Comparison of ENCODE assay signal across 18 cellular contexts in genomic region chr12:27367078-27367477, GRCh38.
"Had no signal": no experiment of that assay in that cellular context is flagged by ENCODE, and none has a peak within 500 bp of the region (broad histone marks: within the 10 kb centered on the region; RNA-seq: fewer than 3 reads in every experiment).

No MANE protein-coding gene starts in this region.

- H3K4me3 ChIP-seq: breast epithelium, left lung, right atrium auricular region, skin epidermis, tibial nerve, uterus had no signal

- H3K4me1 ChIP-seq: breast epithelium, left lung, right atrium auricular region, tibial nerve, uterus had no signal

- H3K9me3 ChIP-seq: breast epithelium, right atrium auricular region, tibial nerve, uterus had no signal

- H3K36me3 ChIP-seq: breast epithelium, right atrium auricular region, tibial nerve, uterus had no signal

- H3K27me3 ChIP-seq: breast epithelium, left lung, right atrium auricular region, tibial nerve, uterus had no signal

- H3K27ac ChIP-seq: breast epithelium, left lung, right atrium auricular region, skin epidermis, tibial nerve, uterus had no signal

- DNase-seq: activated CD4-positive, alpha-beta T cell treated with anti-CD3 and anti-CD28 coated beads, Interleukin-2, amount 50 U/mL, for 1 hour; activated naive CD4-positive, alpha-beta T cell; activated naive CD8-positive, alpha-beta T cell treated with anti-CD3 and anti-CD28 coated beads, Interleukin-2, amount 10 ng/mL, durations not matched to agents 7 days and 5 days; anterior cingulate cortex; cerebellar nuclear complex; effector memory CD8-positive, alpha-beta T cell; left lung; natural killer cell; stimulated activated CD4-positive, alpha-beta T cell treated with anti-CD3 and anti-CD28 coated beads, Interleukin-15, amount 100 ng/mL, for 24 hours; stimulated activated CD4-positive, alpha-beta T cell treated with anti-CD3 and anti-CD28 coated beads, Interleukin-4, amount 100 ng/mL, for 1 hour; stimulated activated naive CD4-positive, alpha-beta T cell treated with Interleukin-2 at 50 U/mL for 16 hours; substantia nigra; uterus had no signal

- ATAC-seq: activated CD4-positive, CD25-positive, alpha-beta regulatory T cell treated with anti-CD3 and anti-CD28 coated beads, Interleukin-2, amount 50 U/mL, for 24 hours; effector memory CD8-positive, alpha-beta T cell; left lung; natural killer cell had no signal
